In genomic region chr10:26684667-26685264, GRCh38 we compare ENCODE assay signal across 8 cellular contexts. TPM values are rescaled to one million over a fixed set of nuclear protein-coding genes. Genes with fewer than 3 reads are reported as not detected.
DNase-seq lines count a peak whose midpoint lies in the region; ATAC-seq and TF ChIP-seq lines count a peak whose summit lies in the region.
"Not testable (repeated sequence)": the region's sequence is repeated elsewhere in the genome, so short reads cannot be mapped to it uniquely, and the experiment has no call there.

No MANE protein-coding gene starts in this region.

- not testable (repeated sequence) for H3K9me3 Mint-ChIP-seq in activated B cell treated with CpG ODN at 0.5 μM for 24 hours, type B pancreatic cell

- H3K4me3 Mint-ChIP-seq in activated B cell treated with CpG ODN at 0.5 μM for 24 hours, type B pancreatic cell: not testable (repeated sequence)

- TF ChIP-seq CTCF in GM10248 (IDR thresholded peaks at IDR 0.05; ENCODE audit: control extremely low read depth, extremely low read depth, low read depth, missing control alignments) (peak; percentile 45), epithelial cell of proximal tubule (conservative IDR thresholded peaks at IDR 0.05; ENCODE audit: low read depth, low read length) (peak; percentile 68), type B pancreatic cell (conservative IDR thresholded peaks at IDR 0.05) (peak; percentile 78)
- not testable (repeated sequence) for TF ChIP-seq CTCF in activated B cell treated with CpG ODN at 0.5 μM for 24 hours (IDR thresholded peaks at IDR 0.05)

- H3K4me1 Mint-ChIP-seq in activated B cell treated with CpG ODN at 0.5 μM for 24 hours; type B pancreatic cell (ENCODE audit: unreplicated experiment): not testable (repeated sequence)

- H3K36me3 Mint-ChIP-seq in activated B cell treated with CpG ODN at 0.5 μM for 24 hours (ENCODE audit: low read depth); type B pancreatic cell: not testable (repeated sequence)

- H3K4me3 ChIP-seq in epithelial cell of proximal tubule (ENCODE audit: low read depth, low read length), result not testable (repeated sequence)

- H3K27me3 Mint-ChIP-seq in activated B cell treated with CpG ODN at 0.5 μM for 24 hours (peaks cover 13% of the 10 kb centered on the region), type B pancreatic cell (peaks cover 19% of the 10 kb centered on the region)

- peak; percentile 89 for ATAC-seq in GM21529 (IDR thresholded peaks at IDR 0.05; ENCODE audit: unreplicated experiment)
- ATAC-seq in HG03460 (IDR thresholded peaks at IDR 0.05; ENCODE audit: unreplicated experiment), result peak; percentile 90
- peak; percentile 84 for ATAC-seq in activated B cell treated with CpG ODN at 0.5 μM for 24 hours (ENCODE audit: low read depth)

- intact Hi-C loops in activated B cell treated with CpG ODN at 0.5 μM for 24 hours (cut with micrococcal nuclease), result loop anchor here (1.0 kb wide), 1 partner anchor 198 kb away; no protein-coding TSS in a partner anchor

- not testable (repeated sequence) for H3K27ac Mint-ChIP-seq in activated B cell treated with CpG ODN at 0.5 μM for 24 hours, type B pancreatic cell

- DNase-seq in GM10248 (ENCODE audit: extremely low spot score) (peak; percentile 31), NCI-H460 (ENCODE audit: extremely low read depth, low read depth) (peak; percentile 18), medulla oblongata (ENCODE audit: extremely low spot score) (peak; percentile 44)
- not testable (repeated sequence) for DNase-seq in activated B cell treated with CpG ODN at 0.5 μM for 24 hours; epithelial cell of proximal tubule (ENCODE audit: low read depth); type B pancreatic cell (ENCODE audit: extremely low spot score, unreplicated experiment)

- POLR2A ChIA-PET in GM10248 (lab: Yijun Ruan, JAX); activated B cell treated with CpG ODN at 0.5 μM for 24 hours (lab: Charles Lee): not testable (repeated sequence)

- CTCF ChIA-PET in GM10248 (lab: Yijun Ruan, JAX) (interaction anchor here (0.6 to 2.7 kb wide), 7 partner anchors 10 to 199 kb away, joined by 3 to 11 read pairs (median 3); no protein-coding TSS in a partner anchor), activated B cell treated with CpG ODN at 0.5 μM for 24 hours (lab: Charles Lee) (interaction anchor here (1.2 to 1.9 kb wide), 2 partner anchors 42 to 197 kb away, joined by 7 to 8 read pairs; no protein-coding TSS in a partner anchor)

RNA-seq across cellular contexts. Expression of gene PDSS1, which starts 12.7 kb away (rescaled TPM):
- 14.4 and 16.2 TPM in 2 replicates for total RNA-seq in NCI-H460 (2014; rRNA removed; shearing (Covaris generic))
- polyA plus RNA-seq in NCI-H460 (2014; cell fraction: nucleus; rRNA removed), result 27.0 and 40.8 TPM in 2 replicates
- 8.7 and 9.0 TPM in 2 replicates for total RNA-seq in activated B cell treated with CpG ODN at 0.5 μM for 24 hours
- total RNA-seq in epithelial cell of proximal tubule, result 8.8 and 25.0 TPM in 2 replicates
- 13.6 and 14.1 TPM in 2 replicates for total RNA-seq in type B pancreatic cell (ENCODE audit: low replicate concordance)
